In the genomic region with DNA sequence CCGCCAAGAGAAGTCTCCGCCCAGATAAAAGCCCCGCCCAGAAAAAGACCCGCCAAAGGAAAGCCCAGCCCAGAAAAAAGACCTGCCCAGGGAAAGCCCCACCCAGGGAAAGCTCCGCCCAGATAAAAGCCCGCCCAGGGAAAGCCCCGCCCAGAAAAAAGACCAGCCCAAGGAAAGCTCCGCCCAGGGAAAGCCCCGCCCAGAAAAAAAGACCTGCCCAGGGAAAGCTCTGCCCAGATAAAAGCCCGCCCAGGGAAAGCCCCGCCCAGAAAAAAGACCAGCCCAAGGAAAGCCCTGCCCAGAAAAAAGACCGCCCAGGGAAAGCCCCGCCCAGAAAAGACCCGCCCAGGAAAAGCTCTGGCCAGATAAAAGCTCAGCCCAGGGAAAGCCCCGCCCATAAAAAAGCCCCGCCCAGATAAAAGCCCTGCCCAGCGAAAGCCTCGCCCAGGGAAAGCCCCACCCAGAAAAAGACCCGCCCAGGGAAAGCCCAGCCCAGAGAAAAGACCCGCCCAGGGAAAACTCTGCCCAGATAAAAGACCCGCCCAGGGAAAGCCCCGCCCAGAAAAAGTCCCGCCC, we compare ENCODE assay signal across 9 cellular contexts. TPM values are rescaled to one million over a fixed set of nuclear protein-coding genes. Genes with fewer than 3 reads are reported as not detected.
DNase-seq lines count a peak whose midpoint lies in the region; ATAC-seq, FAIRE-seq and TF ChIP-seq lines count a peak whose summit lies in the region.
"Had no signal": no experiment of that assay in that cellular context is flagged by ENCODE, and none has a peak within 500 bp of the region (broad histone marks: within the 10 kb centered on the region; RNA-seq: fewer than 3 reads in every experiment).

No MANE protein-coding gene starts in this region.

- TF ChIP-seq CTCF in BE2C (IDR thresholded peaks at IDR 0.05; ENCODE audit: low read depth, low read length) = no peak

- no peaks in the 10 kb centered on the region for H3K36me3 ChIP-seq in BE2C

- H3K4me1 ChIP-seq in BE2C = peaks cover 9% of the 10 kb centered on the region

- no peak overlapping the region for H3K4me3 ChIP-seq in BE2C (ENCODE audit: low read depth, low read length)

- FAIRE-seq in frontal cortex (lab: Jason Lieb, UNC) = no peak

- ATAC-seq in GM19035 (IDR thresholded peaks at IDR 0.05; ENCODE audit: unreplicated experiment) = peak; percentile 56
- ATAC-seq in HG03159 (IDR thresholded peaks at IDR 0.05; ENCODE audit: unreplicated experiment) = peak; percentile 48

- H3K27me3 ChIP-seq in BE2C = no peaks in the 10 kb centered on the region

- peak; percentile 98 for DNase-seq in BE2C
- peak; percentile 98 for DNase-seq in OCI-M1 (lab: John Stamatoyannopoulos, UW)
- DNase-seq in glomerular visceral epithelial cell (ENCODE audit: extremely low spot score) = peak; percentile 48
- DNase-seq in effector CD8-positive, alpha-beta T cell (lab: John Stamatoyannopoulos, UW) = no peak
- no peak for DNase-seq in DMS 273 (lab: John Stamatoyannopoulos, UW; ENCODE audit: unreplicated experiment)
- no peak for DNase-seq in frontal cortex (ENCODE audit: low spot score in 2 of 2)

- H3K9me3 ChIP-seq in BE2C = no peaks in the 10 kb centered on the region

RNA-seq across cellular contexts. Expression of a gene that starts 11.6 kb away (rescaled TPM):
- 5.4 TPM for polyA plus RNA-seq in BE2C (2012; ENCODE audit: insufficient read depth, insufficient read length, low read depth)
- 29.8 TPM for total RNA-seq in frontal cortex

RNA-seq across cellular contexts. Expression of a gene that starts 19.3 kb away (rescaled TPM):
- polyA plus RNA-seq in BE2C (2012; ENCODE audit: insufficient read depth, insufficient read length, low read depth) = 1.1 TPM
- total RNA-seq in frontal cortex = 0.41 TPM

RNA-seq across cellular contexts. Expression of a gene that starts 21.3 kb away (rescaled TPM):
- polyA plus RNA-seq in BE2C (2012; ENCODE audit: insufficient read depth, insufficient read length, low read depth) = 1.7 TPM
- not detected for total RNA-seq in frontal cortex
- polyA plus RNA-seq: adipose tissue had no signal

RNA-seq across cellular contexts. Expression of a gene that starts 36.0 kb away (rescaled TPM):
- 408 TPM for polyA plus RNA-seq in BE2C (2012; ENCODE audit: insufficient read depth, insufficient read length, low read depth)
- total RNA-seq in frontal cortex = 38.3 TPM

RNA-seq across cellular contexts. Expression of a gene that starts 37.8 kb away (rescaled TPM):
- 302 TPM for polyA plus RNA-seq in BE2C (2012; ENCODE audit: insufficient read depth, insufficient read length, low read depth)
- 22.4 TPM for total RNA-seq in frontal cortex

Comparison
In these comparisons a context has a peak if more than half of its experiments do, and no peak if none do; other contexts are left out.
1. DNase-seq: peak in BE2C (single experiment), OCI-M1 (single experiment) and glomerular visceral epithelial cell (single experiment); none in effector CD8-positive, alpha-beta T cell (single experiment), DMS 273 (single experiment) and frontal cortex (0 of 2).